15 cellular contexts compared by ENCODE assay signal in genomic region chr7:90599892-90600555, GRCh38. TPM values are rescaled to one million over a fixed set of nuclear protein-coding genes. Genes with fewer than 3 reads are reported as not detected.
DNase-seq lines count a peak whose midpoint lies in the region; ATAC-seq and TF ChIP-seq lines count a peak whose summit lies in the region.
"Had no signal": no experiment of that assay in that cellular context is flagged by ENCODE, and none has a peak within 500 bp of the region (broad histone marks: within the 10 kb centered on the region; RNA-seq: fewer than 3 reads in every experiment).

No MANE protein-coding gene starts in this region.

- H3K27ac ChIP-seq in A673 (ENCODE audit: low read depth, low read length, poor library complexity, severe bottlenecking), result no peak overlapping the region
- peak overlapping the region; percentile 60 for H3K27ac ChIP-seq in HL-60 (replicated peaks)
- no peak overlapping the region for H3K27ac ChIP-seq in suprapubic skin
- H3K27ac ChIP-seq: neural progenitor cell had no signal

- H3K27me3 ChIP-seq in A673 (replicated peaks; ENCODE audit: insufficient read depth, low read depth, low read length, poor library complexity) (no peaks in the 10 kb centered on the region), HL-60 (ENCODE audit: insufficient read depth, poor library complexity, severe bottlenecking) (no peaks in the 10 kb centered on the region), suprapubic skin (peaks cover 8% of the 10 kb centered on the region)
- H3K27me3 ChIP-seq: neural progenitor cell had no signal

- no peaks in the 10 kb centered on the region for H3K36me3 ChIP-seq in A673 (ENCODE audit: insufficient read depth, low read length, poor library complexity, severe bottlenecking)
- no peaks in the 10 kb centered on the region for H3K36me3 ChIP-seq in suprapubic skin
- H3K36me3 ChIP-seq: neural progenitor cell had no signal

- no peak for TF ChIP-seq CTCF in A673 (conservative IDR thresholded peaks at IDR 0.05; ENCODE audit: low read depth, low read length)
- no peak for TF ChIP-seq CTCF in HL-60 (IDR thresholded peaks at IDR 0.05; ENCODE audit: insufficient read depth, low read length)
- no peak for TF ChIP-seq CTCF in fibroblast of pulmonary artery (IDR thresholded peaks at IDR 0.05; ENCODE audit: low read length, missing control alignments)
- no peak for TF ChIP-seq CTCF in suprapubic skin (IDR thresholded peaks at IDR 0.05)

- TF ChIP-seq EP300 in suprapubic skin (IDR thresholded peaks at IDR 0.05), result no peak

- DNase-seq in A673 (ENCODE audit: low spot score) (peak; percentile 86), HL-60 (ENCODE audit: low read depth in 1 of 2, low spot score in 1 of 2) (peak in 1 of 2 experiments; percentile 18), SIG-M5 treated with dmso at 0.1 percent for 504 hours (lab: John Stamatoyannopoulos, UW; ENCODE audit: unreplicated experiment) (peak; percentile 70), fibroblast of pulmonary artery (ENCODE audit: low read depth) (peak; percentile 74), suprapubic skin (ENCODE audit: low spot score in 2 of 2) (no peak), iPS-NIHi11 (ENCODE audit: low spot score) (no peak)
- DNase-seq: activated CD8-positive, alpha-beta memory T cell treated with anti-CD3 and anti-CD28 coated beads, Interleukin-2, amount 50 U/mL, for 48 hours; activated naive CD8-positive, alpha-beta T cell treated with anti-CD3 and anti-CD28 coated beads, Interleukin-2, amount 10 ng/mL, durations not matched to agents 7 days and 5 days; head of caudate nucleus; left ventricle myocardium superior; NCI-H510A treated with DMSO at 0.1 percent for 48 hours; SHP77 had no signal

- ATAC-seq in GM18909 (IDR thresholded peaks at IDR 0.05; ENCODE audit: poor library complexity, unreplicated experiment) (no peak), GM21526 (IDR thresholded peaks at IDR 0.05; ENCODE audit: low FRiP score, unreplicated experiment) (no peak)
- ATAC-seq: left ventricle myocardium superior had no signal

- 63% methylated on average over 4 of the region's 4 CpGs for WGBS in suprapubic skin

- no TSS peak for BruUV-seq in A673 (replicated peaks; lab: Mats Ljungman, UMichigan)

- CTCF ChIA-PET in A673 (lab: Charles Lee), result interaction anchor here (0.9 kb wide), 1 partner anchor 145 kb away, joined by 4 read pairs; no protein-coding TSS in a partner anchor

- H3K4me1 ChIP-seq in A673 (ENCODE audit: insufficient read depth, low read length, poor library complexity, severe bottlenecking) (peaks cover 55% of the 10 kb centered on the region), suprapubic skin (peaks cover 23% of the 10 kb centered on the region)

- H3K9me3 ChIP-seq in A673 (ENCODE audit: low read depth, low read length, poor library complexity, severe bottlenecking) (no peaks in the 10 kb centered on the region), suprapubic skin (no peaks in the 10 kb centered on the region)

- POLR2A ChIA-PET in A673 (lab: Charles Lee; ENCODE audit: low non-redundant PET), result no interaction called here

- TF ChIP-seq POLR2A in suprapubic skin (IDR thresholded peaks at IDR 0.05), result no peak

- intact Hi-C loops in A673 (cut with micrococcal nuclease; ENCODE audit: unreplicated experiment), result loop anchor here (5.0 to 10.0 kb wide), 3 partner anchors 143 to 487 kb away; partner anchors contain the start of gene STEAP1

- H3K4me3 ChIP-seq in A673 (ENCODE audit: low read depth, low read length, poor library complexity, severe bottlenecking) (peak overlapping the region; percentile 4), HL-60 (replicated peaks; ENCODE audit: insufficient read depth, low read length) (no peak overlapping the region), fibroblast of pulmonary artery (replicated peaks; ENCODE audit: low read depth, low read length) (peak overlapping the region; percentile 25), suprapubic skin (no peak overlapping the region)
- H3K4me3 ChIP-seq: neural progenitor cell had no signal

RNA-seq across cellular contexts. Expression of gene CDK14, which starts 3.9 kb away (rescaled TPM):
- total RNA-seq in A673 (2021) (128 and 131 TPM in 2 replicates), suprapubic skin (1 to 10 TPM; 3.5 to 5.1 (median 3.9) TPM)

Comparison
In these comparisons a context has a peak if more than half of its experiments do, and no peak if none do; other contexts are left out.
1. DNase-seq: peak in A673 (single experiment), SIG-M5 treated with dmso at 0.1 percent for 504 hours (single experiment) and fibroblast of pulmonary artery (single experiment); none in suprapubic skin (0 of 2) and iPS-NIHi11 (single experiment).
2. H3K4me3 ChIP-seq: peak in A673 (single experiment) and fibroblast of pulmonary artery (single experiment); none in HL-60 (single experiment) and suprapubic skin (single experiment).
3. RNA of gene CDK14, which starts 3.9 kb away (total RNA-seq): 128 to 131 TPM in A673; 3.5 to 5.1 TPM in suprapubic skin; every median in the first group is over 10 times any median in the second.